1 cellular context compared by ENCODE assay signal in the genomic region with DNA sequence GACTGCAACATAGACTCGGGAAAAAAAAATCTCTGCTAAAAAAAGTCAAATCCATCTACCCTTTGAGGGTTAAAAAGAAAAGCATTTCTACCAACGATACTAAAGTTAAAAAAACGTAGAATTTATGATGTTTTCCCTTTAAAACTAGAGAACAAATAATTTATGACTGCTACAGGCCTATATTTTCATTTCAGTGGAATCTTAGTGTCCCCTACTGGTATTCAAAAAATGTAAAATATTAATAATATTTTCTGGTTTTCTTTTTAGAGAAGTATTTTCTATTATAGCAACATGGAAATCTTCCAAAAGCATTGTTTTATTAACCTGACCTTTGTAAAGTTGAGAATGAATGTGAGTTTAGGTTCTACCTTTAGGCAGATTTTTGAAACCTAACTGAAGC.
TF ChIP-seq lines count a peak whose summit lies in the region.

No MANE protein-coding gene starts in this region.

TF ChIP-seq in SK-N-SH, 30 proteins besides CTCF, POLR2A, EP300 and RAD21 (continued from another document):
- TF ChIP-seq, protein P1, sequence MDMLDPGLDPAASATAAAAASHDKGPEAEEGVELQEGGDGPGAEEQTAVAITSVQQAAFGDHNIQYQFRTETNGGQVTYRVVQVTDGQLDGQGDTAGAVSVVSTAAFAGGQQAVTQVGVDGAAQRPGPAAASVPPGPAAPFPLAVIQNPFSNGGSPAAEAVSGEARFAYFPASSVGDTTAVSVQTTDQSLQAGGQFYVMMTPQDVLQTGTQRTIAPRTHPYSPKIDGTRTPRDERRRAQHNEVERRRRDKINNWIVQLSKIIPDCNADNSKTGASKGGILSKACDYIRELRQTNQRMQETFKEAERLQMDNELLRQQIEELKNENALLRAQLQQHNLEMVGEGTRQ (IDR thresholded peaks at IDR 0.05; ENCODE audit: borderline replicate concordance, low read depth, low read length): no peak
- TF ChIP-seq RFX5 (IDR thresholded peaks at IDR 0.05; ENCODE audit: low read length) (no peak), RCOR1 (IDR thresholded peaks at IDR 0.05; ENCODE audit: low read length) (no peak), FOSL2 (IDR thresholded peaks at IDR 0.05; ENCODE audit: borderline replicate concordance, low read depth) (no peak), JUND (IDR thresholded peaks at IDR 0.05) (no peak), NFIC (IDR thresholded peaks at IDR 0.05; ENCODE audit: borderline replicate concordance) (no peak), SMC3 (IDR thresholded peaks at IDR 0.05; ENCODE audit: low read depth, low read length) (no peak), NRF1 (IDR thresholded peaks at IDR 0.05; ENCODE audit: low read depth, low read length) (no peak), EZH2phosphoT487 (IDR thresholded peaks at IDR 0.05; ENCODE audit: borderline replicate concordance, low read depth) (no peak)
- TF ChIP-seq, protein P2, sequence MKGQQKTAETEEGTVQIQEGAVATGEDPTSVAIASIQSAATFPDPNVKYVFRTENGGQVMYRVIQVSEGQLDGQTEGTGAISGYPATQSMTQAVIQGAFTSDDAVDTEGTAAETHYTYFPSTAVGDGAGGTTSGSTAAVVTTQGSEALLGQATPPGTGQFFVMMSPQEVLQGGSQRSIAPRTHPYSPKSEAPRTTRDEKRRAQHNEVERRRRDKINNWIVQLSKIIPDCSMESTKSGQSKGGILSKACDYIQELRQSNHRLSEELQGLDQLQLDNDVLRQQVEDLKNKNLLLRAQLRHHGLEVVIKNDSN (IDR thresholded peaks at IDR 0.05; ENCODE audit: borderline replicate concordance, low read depth): no peak
- TF ChIP-seq, protein P3, sequence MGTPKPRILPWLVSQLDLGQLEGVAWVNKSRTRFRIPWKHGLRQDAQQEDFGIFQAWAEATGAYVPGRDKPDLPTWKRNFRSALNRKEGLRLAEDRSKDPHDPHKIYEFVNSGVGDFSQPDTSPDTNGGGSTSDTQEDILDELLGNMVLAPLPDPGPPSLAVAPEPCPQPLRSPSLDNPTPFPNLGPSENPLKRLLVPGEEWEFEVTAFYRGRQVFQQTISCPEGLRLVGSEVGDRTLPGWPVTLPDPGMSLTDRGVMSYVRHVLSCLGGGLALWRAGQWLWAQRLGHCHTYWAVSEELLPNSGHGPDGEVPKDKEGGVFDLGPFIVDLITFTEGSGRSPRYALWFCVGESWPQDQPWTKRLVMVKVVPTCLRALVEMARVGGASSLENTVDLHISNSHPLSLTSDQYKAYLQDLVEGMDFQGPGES (IDR thresholded peaks at IDR 0.05; ENCODE audit: low read depth, low read length): no peak
- TF ChIP-seq, protein P4, sequence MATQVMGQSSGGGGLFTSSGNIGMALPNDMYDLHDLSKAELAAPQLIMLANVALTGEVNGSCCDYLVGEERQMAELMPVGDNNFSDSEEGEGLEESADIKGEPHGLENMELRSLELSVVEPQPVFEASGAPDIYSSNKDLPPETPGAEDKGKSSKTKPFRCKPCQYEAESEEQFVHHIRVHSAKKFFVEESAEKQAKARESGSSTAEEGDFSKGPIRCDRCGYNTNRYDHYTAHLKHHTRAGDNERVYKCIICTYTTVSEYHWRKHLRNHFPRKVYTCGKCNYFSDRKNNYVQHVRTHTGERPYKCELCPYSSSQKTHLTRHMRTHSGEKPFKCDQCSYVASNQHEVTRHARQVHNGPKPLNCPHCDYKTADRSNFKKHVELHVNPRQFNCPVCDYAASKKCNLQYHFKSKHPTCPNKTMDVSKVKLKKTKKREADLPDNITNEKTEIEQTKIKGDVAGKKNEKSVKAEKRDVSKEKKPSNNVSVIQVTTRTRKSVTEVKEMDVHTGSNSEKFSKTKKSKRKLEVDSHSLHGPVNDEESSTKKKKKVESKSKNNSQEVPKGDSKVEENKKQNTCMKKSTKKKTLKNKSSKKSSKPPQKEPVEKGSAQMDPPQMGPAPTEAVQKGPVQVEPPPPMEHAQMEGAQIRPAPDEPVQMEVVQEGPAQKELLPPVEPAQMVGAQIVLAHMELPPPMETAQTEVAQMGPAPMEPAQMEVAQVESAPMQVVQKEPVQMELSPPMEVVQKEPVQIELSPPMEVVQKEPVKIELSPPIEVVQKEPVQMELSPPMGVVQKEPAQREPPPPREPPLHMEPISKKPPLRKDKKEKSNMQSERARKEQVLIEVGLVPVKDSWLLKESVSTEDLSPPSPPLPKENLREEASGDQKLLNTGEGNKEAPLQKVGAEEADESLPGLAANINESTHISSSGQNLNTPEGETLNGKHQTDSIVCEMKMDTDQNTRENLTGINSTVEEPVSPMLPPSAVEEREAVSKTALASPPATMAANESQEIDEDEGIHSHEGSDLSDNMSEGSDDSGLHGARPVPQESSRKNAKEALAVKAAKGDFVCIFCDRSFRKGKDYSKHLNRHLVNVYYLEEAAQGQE (IDR thresholded peaks at IDR 0.05; ENCODE audit: low read depth, low read length): no peak
